ENCODE assay signal across 26 cellular contexts in genomic region chr20:49589747-49590146, GRCh38. TPM values are rescaled to one million over a fixed set of nuclear protein-coding genes. Genes with fewer than 3 reads are reported as not detected.
DNase-seq lines count a peak whose midpoint lies in the region; ATAC-seq, FAIRE-seq and TF ChIP-seq lines count a peak whose summit lies in the region.
"Had no signal": no experiment of that assay in that cellular context is flagged by ENCODE, and none has a peak within 500 bp of the region (broad histone marks: within the 10 kb centered on the region; RNA-seq: fewer than 3 reads in every experiment).

No MANE protein-coding gene starts in this region.

- no peak for TF ChIP-seq POLR2A in uterus (IDR thresholded peaks at IDR 0.05)

- H3K4me1 ChIP-seq in kidney (ENCODE audit: control insufficient read depth in 1 of 2, insufficient read depth in 1 of 2, low read depth in 1 of 2, low read length in 2 of 2) (peaks cover 0 to 4% of the 10 kb centered on the region in 2 donors), uterus (peaks cover 10 to 42% of the 10 kb centered on the region in 2 donors)
- H3K4me1 ChIP-seq: HAP-1 had no signal

- TF ChIP-seq CTCF in natural killer cell (IDR thresholded peaks at IDR 0.05): no peak
- TF ChIP-seq CTCF in kidney (IDR thresholded peaks at IDR 0.05; ENCODE audit: borderline replicate concordance, extremely low read depth, insufficient read depth): no peak
- TF ChIP-seq CTCF in uterus (IDR thresholded peaks at IDR 0.05): no peak

- H3K4me3 Mint-ChIP-seq in T-helper 1 cell treated with Interleukin-12 subunit alpha and Interleukin-12 subunit beta and Interleukin-4 antibody, amounts not matched to agents 30 μg/mL and 1 μg/mL, for 36 hours: no peak overlapping the region
- peak overlapping the region; percentile 77 for H3K4me3 Mint-ChIP-seq in natural killer cell treated with Interleukin-12 subunit alpha and Interleukin-12 subunit beta and Interleukin-15 and Interleukin-18, amount 100 ng/mL, for 72 hours
- no peak overlapping the region for H3K4me3 Mint-ChIP-seq in natural killer cell
- H3K4me3 Mint-ChIP-seq: nephron progenitor cell, T-helper 17 cell had no signal

- no peak for FAIRE-seq in kidney (lab: Jason Lieb, UNC)

- H3K36me3 Mint-ChIP-seq in T-helper 1 cell treated with Interleukin-12 subunit alpha and Interleukin-12 subunit beta and Interleukin-4 antibody, amounts not matched to agents 30 μg/mL and 1 μg/mL, for 36 hours (ENCODE audit: low read depth): peaks cover 31% of the 10 kb centered on the region
- H3K36me3 Mint-ChIP-seq in natural killer cell treated with Interleukin-12 subunit alpha and Interleukin-12 subunit beta and Interleukin-15 and Interleukin-18, amount 100 ng/mL, for 72 hours: peaks cover 18% of the 10 kb centered on the region
- H3K36me3 Mint-ChIP-seq in natural killer cell: no peaks in the 10 kb centered on the region

- H3K9me3 ChIP-seq in kidney (ENCODE audit: control insufficient read depth in 1 of 2, low read length in 2 of 2) (no peaks in the 10 kb centered on the region), uterus (no peaks in the 10 kb centered on the region)
- H3K9me3 ChIP-seq: HAP-1 had no signal

- no peak overlapping the region for H3K27ac ChIP-seq in kidney (ENCODE audit: low read depth in 2 of 2, low read length in 2 of 2)
- H3K27ac ChIP-seq in uterus: peak overlapping the region; percentile 95 to 98
- H3K27ac ChIP-seq: 22Rv1, epithelial cell of prostate, WERI-Rb-1 had no signal

- DNase-seq in T-helper 1 cell: no peak
- DNase-seq in natural killer cell treated with Interleukin-12 subunit alpha and Interleukin-12 subunit beta and Interleukin-15 and Interleukin-18, amount 100 ng/mL, for 72 hours (ENCODE audit: low spot score): no peak
- DNase-seq in natural killer cell: no peak
- peak; percentile 35 for DNase-seq in kidney
- no peak for DNase-seq in uterus
- DNase-seq in AG08396 (ENCODE audit: low spot score): no peak
- DNase-seq: activated effector memory CD4-positive, alpha-beta T cell treated with anti-CD3 and anti-CD28 coated beads, Interleukin-2, amount 50 U/mL, for 16 hours; AML-193; caudate nucleus; foreskin fibroblast; Karpas-422; mesendoderm; NCI-H1048; NCI-H1930; NCI-H226; nephron progenitor cell; OCI-M1; SHP77 treated with DMSO at 0.1 percent for 48 hours; stimulated activated CD4-positive, alpha-beta T cell treated with anti-CD3 and anti-CD28 coated beads, Interleukin-4, amount 100 ng/mL, for 4 hours; T-helper 17 cell; WERI-Rb-1 had no signal

- peak overlapping the region; percentile 96 for H3K27ac Mint-ChIP-seq in T-helper 1 cell treated with Interleukin-12 subunit alpha and Interleukin-12 subunit beta and Interleukin-4 antibody, amounts not matched to agents 30 μg/mL and 1 μg/mL, for 36 hours
- peak overlapping the region; percentile 99 to 100 for H3K27ac Mint-ChIP-seq in natural killer cell treated with Interleukin-12 subunit alpha and Interleukin-12 subunit beta and Interleukin-15 and Interleukin-18, amount 100 ng/mL, for 72 hours
- H3K27ac Mint-ChIP-seq in natural killer cell: peak overlapping the region in 1 of 2 donors; percentile 21
- H3K27ac Mint-ChIP-seq: nephron progenitor cell, T-helper 17 cell had no signal

- peaks cover 15% of the 10 kb centered on the region for H3K9me3 Mint-ChIP-seq in T-helper 1 cell treated with Interleukin-12 subunit alpha and Interleukin-12 subunit beta and Interleukin-4 antibody, amounts not matched to agents 30 μg/mL and 1 μg/mL, for 36 hours
- no peaks in the 10 kb centered on the region for H3K9me3 Mint-ChIP-seq in natural killer cell treated with Interleukin-12 subunit alpha and Interleukin-12 subunit beta and Interleukin-15 and Interleukin-18, amount 100 ng/mL, for 72 hours
- H3K9me3 Mint-ChIP-seq in natural killer cell: peaks cover 0 to 3% of the 10 kb centered on the region in 2 donors
- H3K9me3 Mint-ChIP-seq: nephron progenitor cell had no signal

- no peak for ATAC-seq in natural killer cell treated with Interleukin-12 subunit alpha and Interleukin-12 subunit beta and Interleukin-15 and Interleukin-18, amount 100 ng/mL, for 72 hours
- no peak for ATAC-seq in natural killer cell
- ATAC-seq in GM18909 (IDR thresholded peaks at IDR 0.05; ENCODE audit: poor library complexity, unreplicated experiment): no peak
- ATAC-seq: T-helper 17 cell had no signal

- H3K4me1 Mint-ChIP-seq in T-helper 1 cell treated with Interleukin-12 subunit alpha and Interleukin-12 subunit beta and Interleukin-4 antibody, amounts not matched to agents 30 μg/mL and 1 μg/mL, for 36 hours (ENCODE audit: low read depth): peaks cover 57% of the 10 kb centered on the region
- H3K4me1 Mint-ChIP-seq in natural killer cell treated with Interleukin-12 subunit alpha and Interleukin-12 subunit beta and Interleukin-15 and Interleukin-18, amount 100 ng/mL, for 72 hours (ENCODE audit: low read depth in 2 of 2): peaks cover 55 to 63% of the 10 kb centered on the region in 2 donors
- H3K4me1 Mint-ChIP-seq in natural killer cell: peaks cover 24 to 62% of the 10 kb centered on the region in 2 donors

- H3K27me3 Mint-ChIP-seq in T-helper 1 cell treated with Interleukin-12 subunit alpha and Interleukin-12 subunit beta and Interleukin-4 antibody, amounts not matched to agents 30 μg/mL and 1 μg/mL, for 36 hours (ENCODE audit: low read depth): no peaks in the 10 kb centered on the region
- H3K27me3 Mint-ChIP-seq in natural killer cell treated with Interleukin-12 subunit alpha and Interleukin-12 subunit beta and Interleukin-15 and Interleukin-18, amount 100 ng/mL, for 72 hours: peaks cover 0 to 16% of the 10 kb centered on the region in 2 donors
- H3K27me3 Mint-ChIP-seq in natural killer cell (ENCODE audit: low read depth in 2 of 2): peaks cover 4 to 15% of the 10 kb centered on the region in 2 donors

- H3K4me3 ChIP-seq in kidney (ENCODE audit: low read length in 2 of 2) (no peak overlapping the region), uterus (no peak overlapping the region)
- H3K4me3 ChIP-seq: HAP-1 had no signal

- intact Hi-C loops in natural killer cell (cut with micrococcal nuclease) (no loop called here), kidney (cut with DNase I) (no loop called here), uterus (cut with DNase I; ENCODE audit: low total_unique reads) (no loop called here)

- no peaks in the 10 kb centered on the region for H3K27me3 ChIP-seq in uterus

- no peaks in the 10 kb centered on the region for H3K36me3 ChIP-seq in kidney (ENCODE audit: control insufficient read depth in 1 of 2, insufficient read depth in 2 of 2, low read length in 2 of 2)
- H3K36me3 ChIP-seq in uterus: no peaks in the 10 kb centered on the region
- H3K36me3 ChIP-seq: HAP-1, WERI-Rb-1 had no signal

- H3K9ac ChIP-seq in kidney (ENCODE audit: low read length in 2 of 2): no peak overlapping the region

RNA-seq across cellular contexts. Expression of gene PTGIS, which starts 21.8 kb away (rescaled TPM):
- under 1 TPM in 1 of 2 donors, not detected in 1; 0.08 TPM for total RNA-seq in natural killer cell treated with Interleukin-12 subunit alpha and Interleukin-12 subunit beta and Interleukin-15 and Interleukin-18, amount 100 ng/mL, for 72 hours
- total RNA-seq in natural killer cell (not detected), kidney (24.1 TPM), uterus (100 to 1,000 TPM in 3 of 4 donors, 10 to 100 TPM in 1; 64.7 to 460 (median 140) TPM)
- polyA plus RNA-seq in kidney (ENCODE audit: insufficient read depth, low read depth, low replicate concordance): 3.1 TPM
- total RNA-seq: T-helper 17 cell had no signal

Comparison
In these comparisons a context has a peak if more than half of its experiments do, and no peak if none do; other contexts are left out.
1. H3K27ac ChIP-seq: peak in uterus (2 of 2); none in kidney (0 of 2).
2. RNA of gene PTGIS, which starts 21.8 kb away (total RNA-seq): 64.7 to 460 TPM in uterus and 24.1 TPM in kidney (single experiment); 0.08 TPM in natural killer cell treated with Interleukin-12 subunit alpha and Interleukin-12 subunit beta and Interleukin-15 and Interleukin-18, amount 100 ng/mL, for 72 hours and not detected in natural killer cell; every median in the first group is over 10 times any median in the second.